In the genomic region with DNA sequence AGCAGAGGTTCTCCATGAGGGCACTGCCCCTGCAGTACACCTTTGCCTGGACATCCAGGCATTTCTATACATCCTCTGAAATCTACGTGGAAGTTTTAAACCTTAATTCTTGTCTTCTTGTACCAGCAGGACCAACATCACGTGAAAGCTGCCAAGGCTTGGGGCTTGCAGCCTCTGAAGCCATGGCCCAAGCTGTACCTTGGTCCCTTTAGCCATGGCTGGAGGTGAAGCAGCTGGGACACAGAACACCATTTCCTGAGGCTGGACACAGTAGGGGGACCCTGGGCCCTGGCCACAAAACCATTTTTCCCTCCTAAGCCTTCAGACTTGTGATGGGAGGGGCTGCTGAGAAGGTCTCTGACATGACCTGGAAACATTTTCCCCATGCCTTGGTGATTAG, we compare ENCODE assay signal across 8 cellular contexts. TPM values are rescaled to one million over a fixed set of nuclear protein-coding genes. Genes with fewer than 3 reads are reported as not detected.
"Had no signal": no experiment of that assay in that cellular context is flagged by ENCODE, and none has a peak within 500 bp of the region (broad histone marks: within the 10 kb centered on the region; RNA-seq: fewer than 3 reads in every experiment).

No MANE protein-coding gene starts in this region.

- FAIRE-seq: HTR-8/SVneo, K562 had no signal

- ATAC-seq: K562 had no signal

- H3K4me3 ChIP-seq: K562 had no signal

- H3K27ac ChIP-seq: HL-60 had no signal

- DNase-seq: IMR-90, KBM-7, KG1 had no signal

RNA-seq across cellular contexts. Expression of gene CCDC141, which starts 32.8 kb away (rescaled TPM):
- total RNA-seq: HT-29, HT1080, IMR-90 had no signal
- polyA plus RNA-seq: IMR-90, K562 had no signal
